32 cellular contexts compared by ENCODE assay signal in genomic region chr1:11868331-11868730, GRCh38. TPM values are rescaled to one million over a fixed set of nuclear protein-coding genes. Genes with fewer than 3 reads are reported as not detected.
"Had no signal": no experiment of that assay in that cellular context is flagged by ENCODE, and none has a peak within 500 bp of the region (broad histone marks: within the 10 kb centered on the region; RNA-seq: fewer than 3 reads in every experiment).

No MANE protein-coding gene starts in this region.

- H3K27me3 ChIP-seq: ascending aorta, body of pancreas, brain microvascular endothelial cell, breast epithelium had no signal

- H3K27ac ChIP-seq: ascending aorta, body of pancreas, brain microvascular endothelial cell, breast epithelium, VCaP had no signal

- H3K4me1 ChIP-seq: ascending aorta, body of pancreas, breast epithelium had no signal

- H3K4me3 ChIP-seq: ascending aorta, body of pancreas, breast epithelium had no signal

- FAIRE-seq: TTC549 had no signal

- ATAC-seq: activated CD8-positive, alpha-beta memory T cell treated with anti-CD3 and anti-CD28 coated beads, Interleukin-2, amount 10 ng/mL, durations not matched to agents 7 days and 5 days; activated CD8-positive, alpha-beta T cell treated with anti-CD3 and anti-CD28 coated beads, Interleukin-2, amount 10 ng/mL, durations not matched to agents 7 days and 5 days; activated naive CD8-positive, alpha-beta T cell treated with anti-CD3 and anti-CD28 coated beads, Interleukin-2, amount 50 U/mL, for 24 hours; body of pancreas had no signal

- DNase-seq: activated B cell treated with CpG ODN at 0.5 μM for 24 hours; activated CD4-positive, alpha-beta memory T cell treated with anti-CD3 and anti-CD28 coated beads, Interleukin-2, amount 10 ng/mL, durations not matched to agents 7 days and 5 days; activated CD4-positive, alpha-beta T cell treated with anti-CD3 and anti-CD28 coated beads for 4 hours; activated CD4-positive, alpha-beta T cell treated with anti-CD3 and anti-CD28 coated beads, Interleukin-2, amount 10 ng/mL, durations not matched to agents 7 days and 5 days; activated CD4-positive, alpha-beta T cell treated with anti-CD3 and anti-CD28 coated beads, Interleukin-2, amount 50 U/mL, for 48 hours; activated CD4-positive, CD25-positive, alpha-beta regulatory T cell treated with anti-CD3 and anti-CD28 coated beads, Interleukin-2, amount 50 U/mL, for 72 hours; activated CD8-positive, alpha-beta memory T cell treated with anti-CD3 and anti-CD28 coated beads for 24 hours; activated CD8-positive, alpha-beta memory T cell treated with anti-CD3 and anti-CD28 coated beads, Interleukin-2, amount 10 ng/mL, durations not matched to agents 7 days and 5 days; activated CD8-positive, alpha-beta memory T cell treated with anti-CD3 and anti-CD28 coated beads, Interleukin-2, amount 50 U/mL, for 48 hours; activated CD8-positive, alpha-beta T cell treated with anti-CD3 and anti-CD28 coated beads, Interleukin-2, amount 10 ng/mL, durations not matched to agents 7 days and 5 days; activated effector memory CD4-positive, alpha-beta T cell treated with Interleukin-2 at 50 U/mL for 16 hours; activated gamma-delta T cell; activated naive CD4-positive, alpha-beta T cell treated with anti-CD3 and anti-CD28 coated beads, Interleukin-2, amount 10 ng/mL, durations not matched to agents 7 days and 5 days; activated naive CD4-positive, alpha-beta T cell treated with Interleukin-2 at 50 U/mL for 16 hours; activated naive CD8-positive, alpha-beta T cell treated with anti-CD3 and anti-CD28 coated beads, Interleukin-2, amount 10 ng/mL, durations not matched to agents 7 days and 5 days; activated naive CD8-positive, alpha-beta T cell treated with anti-CD3 and anti-CD28 coated beads, Interleukin-2, amount 50 U/mL, for 24 hours; activated T-cell treated with anti-CD3 and anti-CD28 coated beads, Interleukin-2, amount 50 U/mL, for 24 hours; activated T-cell treated with anti-CD3 and anti-CD28 coated beads, Interleukin-2, amount 50 U/mL, for 48 hours; amygdala; anterior cingulate cortex; body of pancreas; brain microvascular endothelial cell; central memory CD4-positive, alpha-beta T cell; T-helper 1 cell; T-helper 2 cell; T-helper 9 cell had no signal

- H3K9me3 ChIP-seq: ascending aorta, body of pancreas, breast epithelium had no signal

- H3K36me3 ChIP-seq: ascending aorta, brain microvascular endothelial cell, breast epithelium had no signal

RNA-seq across cellular contexts. Expression of gene NPPB, which starts 9.6 kb away (rescaled TPM):
- total RNA-seq: activated B cell treated with CpG ODN at 0.5 μM for 24 hours; activated CD4-positive, alpha-beta memory T cell treated with anti-CD3 and anti-CD28 coated beads, Interleukin-2, amount 10 ng/mL, durations not matched to agents 7 days and 5 days; activated CD4-positive, alpha-beta T cell treated with anti-CD3 and anti-CD28 coated beads, Interleukin-2, amount 10 ng/mL, durations not matched to agents 7 days and 5 days; activated CD8-positive, alpha-beta memory T cell treated with anti-CD3 and anti-CD28 coated beads, Interleukin-2, amount 10 ng/mL, durations not matched to agents 7 days and 5 days; activated CD8-positive, alpha-beta T cell treated with anti-CD3 and anti-CD28 coated beads, Interleukin-2, amount 10 ng/mL, durations not matched to agents 7 days and 5 days; activated naive CD8-positive, alpha-beta T cell treated with anti-CD3 and anti-CD28 coated beads, Interleukin-2, amount 10 ng/mL, durations not matched to agents 7 days and 5 days; activated T-helper 2 cell treated with anti-CD3 and anti-CD28 coated beads, Interferon-gamma antibody, Interleukin-2, Interleukin-4, amounts not matched to agents 10 μg/mL and 5 μg/mL and 100 μg/mL, durations not matched to agents 14 hours and 24 hours and 36 hours; ascending aorta; body of pancreas; breast epithelium; cerebellum had no signal

RNA-seq across cellular contexts. Expression of gene NPPA, which starts 20.7 kb away (rescaled TPM):
- total RNA-seq: activated B cell treated with CpG ODN at 0.5 μM for 24 hours; activated CD4-positive, alpha-beta memory T cell treated with anti-CD3 and anti-CD28 coated beads, Interleukin-2, amount 10 ng/mL, durations not matched to agents 7 days and 5 days; activated CD4-positive, alpha-beta T cell treated with anti-CD3 and anti-CD28 coated beads, Interleukin-2, amount 10 ng/mL, durations not matched to agents 7 days and 5 days; activated CD8-positive, alpha-beta memory T cell treated with anti-CD3 and anti-CD28 coated beads, Interleukin-2, amount 10 ng/mL, durations not matched to agents 7 days and 5 days; activated CD8-positive, alpha-beta T cell treated with anti-CD3 and anti-CD28 coated beads, Interleukin-2, amount 10 ng/mL, durations not matched to agents 7 days and 5 days; activated naive CD8-positive, alpha-beta T cell treated with anti-CD3 and anti-CD28 coated beads, Interleukin-2, amount 10 ng/mL, durations not matched to agents 7 days and 5 days; activated T-helper 2 cell treated with anti-CD3 and anti-CD28 coated beads, Interferon-gamma antibody, Interleukin-2, Interleukin-4, amounts not matched to agents 10 μg/mL and 5 μg/mL and 100 μg/mL, durations not matched to agents 14 hours and 24 hours and 36 hours; ascending aorta had no signal
